In genomic region chr3:188036375-188036985, GRCh38 we compare ENCODE assay signal across 11 cellular contexts.
A peak's percentile ranks its signal among the peaks of the same experiment; 100 is the strongest.
DNase-seq lines count a peak whose midpoint lies in the region; ATAC-seq and TF ChIP-seq lines count a peak whose summit lies in the region.
"Had no signal": no experiment of that assay in that cellular context is flagged by ENCODE, and none has a peak within 500 bp of the region (broad histone marks: within the 10 kb centered on the region; RNA-seq: fewer than 3 reads in every experiment).

No MANE protein-coding gene starts in this region.

- TF ChIP-seq CTCF in 22Rv1 (IDR thresholded peaks at IDR 0.05) (no peak), body of pancreas (IDR thresholded peaks at IDR 0.05) (no peak), liver (IDR thresholded peaks at IDR 0.05; ENCODE audit: low read depth, low read length, missing input control) (no peak), brain microvascular endothelial cell (IDR thresholded peaks at IDR 0.05; ENCODE audit: low read depth, low read length, missing control alignments) (no peak), GM13976 (IDR thresholded peaks at IDR 0.05; ENCODE audit: borderline replicate concordance, control extremely low read depth, extremely low read depth, insufficient read depth, missing control alignments) (no peak), HFFc6 (IDR thresholded peaks at IDR 0.05) (no peak)

- H3K27ac ChIP-seq in 22Rv1 (peak overlapping the region; percentile 49), body of pancreas (peak overlapping the region; percentile 27 to 79 (median 66)), liver (ENCODE audit: low read depth in 1 of 2, low read length in 2 of 2) (peak overlapping the region; percentile 70 to 72), brain microvascular endothelial cell (no peak overlapping the region)

- no peaks in the 10 kb centered on the region for H3K27me3 Mint-ChIP-seq in HFFc6 (ENCODE audit: insufficient read depth)

- TF ChIP-seq RAD21 in liver (IDR thresholded peaks at IDR 0.05): peak; percentile 68 to 76

- in situ Hi-C loops in brain microvascular endothelial cell (cut with HindIII; ENCODE audit: low pct_ligation_motif_present, low sequenced_read_pairs) (no loop called here), GM13976 (cut with MboI; ENCODE audit: low sequenced_read_pairs, unreplicated experiment) (no loop called here)

- H3K27me3 ChIP-seq in body of pancreas: no peaks in the 10 kb centered on the region
- no peaks in the 10 kb centered on the region for H3K27me3 ChIP-seq in liver (ENCODE audit: control insufficient read depth in 4 of 4, insufficient read depth in 4 of 4, low read length in 3 of 4)
- H3K27me3 ChIP-seq in brain microvascular endothelial cell (replicated peaks): no peaks in the 10 kb centered on the region

- H3K9me3 ChIP-seq in body of pancreas (no peaks in the 10 kb centered on the region), liver (ENCODE audit: control insufficient read depth in 4 of 4, low read length in 3 of 4) (no peaks in the 10 kb centered on the region)

- H3K36me3 Mint-ChIP-seq in HFFc6 (ENCODE audit: low read depth): no peaks in the 10 kb centered on the region

- peak in 1 of 3 donors; percentile 13 for TF ChIP-seq POLR2A in body of pancreas (IDR thresholded peaks at IDR 0.05)

- H3K36me3 ChIP-seq in body of pancreas (replicated peaks in 1 of 2; ENCODE audit: insufficient read depth in 1 of 2, low read depth in 2 of 2) (no peaks in the 10 kb centered on the region), liver (ENCODE audit: control insufficient read depth in 4 of 4, insufficient read depth in 3 of 4, low read depth in 1 of 4, low read length in 3 of 4) (no peaks in the 10 kb centered on the region), brain microvascular endothelial cell (replicated peaks) (no peaks in the 10 kb centered on the region)

- H3K4me1 Mint-ChIP-seq in HFFc6 (ENCODE audit: low read depth): peaks cover 21% of the 10 kb centered on the region

- H3K4me1 ChIP-seq in body of pancreas (peaks cover 30% of the 10 kb centered on the region), liver (ENCODE audit: control insufficient read depth in 4 of 4, insufficient read depth in 4 of 4, low read length in 3 of 4) (peaks cover 3 to 25% (median 16%) of the 10 kb centered on the region in 4 donors)

- ATAC-seq in body of pancreas: peak; percentile 90
- ATAC-seq: activated CD8-positive, alpha-beta T cell treated with anti-CD3 and anti-CD28 coated beads, Interleukin-2, amount 10 ng/mL, durations not matched to agents 7 days and 5 days had no signal

- H3K4me3 ChIP-seq in body of pancreas (no peak overlapping the region), liver (ENCODE audit: low read depth in 1 of 3, low read length in 3 of 3) (peak overlapping the region in 2 of 3 donors; percentile 3 to 44), brain microvascular endothelial cell (ENCODE audit: low read depth, low read length) (no peak overlapping the region)

- no peak overlapping the region for H3K4me3 Mint-ChIP-seq in HFFc6
- H3K4me3 Mint-ChIP-seq: activated CD8-positive, alpha-beta T cell treated with anti-CD3 and anti-CD28 coated beads, Interleukin-2, amount 10 ng/mL, durations not matched to agents 7 days and 5 days had no signal

- peak; percentile 26 for DNase-seq in HuH-7.5 (ENCODE audit: low spot score)
- peak; percentile 73 to 91 (median 78) for DNase-seq in body of pancreas
- no peak for DNase-seq in brain microvascular endothelial cell
- no peak for DNase-seq in GM13976 (ENCODE audit: low spot score)
- no peak for DNase-seq in foreskin melanocyte
- DNase-seq in HFFc6: no peak
- DNase-seq: activated CD8-positive, alpha-beta T cell treated with anti-CD3 and anti-CD28 coated beads, Interleukin-2, amount 10 ng/mL, durations not matched to agents 7 days and 5 days; activated effector memory CD4-positive, alpha-beta T cell treated with Interleukin-2 at 50 U/mL for 16 hours; occipital lobe had no signal

- 9 to 14% methylated on average over 3 of the region's 3 CpGs for WGBS in body of pancreas, 2 donors
- WGBS in liver: 20% methylated on average over 3 of the region's 3 CpGs

- H3K9ac ChIP-seq in liver (ENCODE audit: low read depth in 1 of 2, low read length in 2 of 2): peak overlapping the region in 1 of 2 donors; percentile 67

- no peak overlapping the region for H3K27ac Mint-ChIP-seq in HFFc6
- H3K27ac Mint-ChIP-seq: activated CD8-positive, alpha-beta T cell treated with anti-CD3 and anti-CD28 coated beads, Interleukin-2, amount 10 ng/mL, durations not matched to agents 7 days and 5 days had no signal

- H3K9me3 Mint-ChIP-seq in HFFc6: no peaks in the 10 kb centered on the region

- intact Hi-C loops in body of pancreas (cut with DNase I): no loop called here

TF ChIP-seq in liver, 16 proteins besides CTCF, POLR2A, EP300 and RAD21:
- TF ChIP-seq YY1 (IDR thresholded peaks at IDR 0.05): peak; percentile 77
- TF ChIP-seq ZBTB33 (IDR thresholded peaks at IDR 0.05): peak; percentile 93
- TF ChIP-seq FOXA1 (IDR thresholded peaks at IDR 0.05): peak; percentile 86
- TF ChIP-seq GABPA (IDR thresholded peaks at IDR 0.05 in 1 of 2, conservative IDR thresholded peaks at IDR 0.05 in 1 of 2): peak in 1 of 2 donors; percentile 51
- peak; percentile 94 for TF ChIP-seq SP1 (IDR thresholded peaks at IDR 0.05)
- TF ChIP-seq JUND (IDR thresholded peaks at IDR 0.05): peak; percentile 92 to 96
- TF ChIP-seq TAF1 (conservative IDR thresholded peaks at IDR 0.05): peak; percentile 58
- TF ChIP-seq HNF4A (conservative IDR thresholded peaks at IDR 0.05): peak; percentile 97 to 98
- TF ChIP-seq NR2F2 (IDR thresholded peaks at IDR 0.05): peak; percentile 98
- peak; percentile 75 for TF ChIP-seq ATF3 (IDR thresholded peaks at IDR 0.05)
- peak; percentile 91 for TF ChIP-seq HNF4G (IDR thresholded peaks at IDR 0.05)
- peak; percentile 96 to 98 for TF ChIP-seq RXRA (IDR thresholded peaks at IDR 0.05)
- peak in 1 of 2 donors; percentile 80 for TF ChIP-seq EGR1 (IDR thresholded peaks at IDR 0.05; ENCODE audit: low read depth in 2 of 2)
- peak; percentile 87 for TF ChIP-seq REST (IDR thresholded peaks at IDR 0.05)
- TF ChIP-seq FOXA2 (IDR thresholded peaks at IDR 0.05): peak; percentile 91
- TF ChIP-seq MAX (IDR thresholded peaks at IDR 0.05): peak; percentile 90

Comparison
In these comparisons a context has a peak if more than half of its experiments do, and no peak if none do; other contexts are left out.
1. DNase-seq: peak in HuH-7.5 (single experiment) and body of pancreas (4 of 4); none in brain microvascular endothelial cell (single experiment), GM13976 (single experiment), foreskin melanocyte (single experiment) and HFFc6 (single experiment).
2. H3K4me3 ChIP-seq: peak in liver (2 of 3); none in body of pancreas (0 of 2) and brain microvascular endothelial cell (single experiment).